Comparison of ENCODE assay signal across 8 cellular contexts in the genomic region with DNA sequence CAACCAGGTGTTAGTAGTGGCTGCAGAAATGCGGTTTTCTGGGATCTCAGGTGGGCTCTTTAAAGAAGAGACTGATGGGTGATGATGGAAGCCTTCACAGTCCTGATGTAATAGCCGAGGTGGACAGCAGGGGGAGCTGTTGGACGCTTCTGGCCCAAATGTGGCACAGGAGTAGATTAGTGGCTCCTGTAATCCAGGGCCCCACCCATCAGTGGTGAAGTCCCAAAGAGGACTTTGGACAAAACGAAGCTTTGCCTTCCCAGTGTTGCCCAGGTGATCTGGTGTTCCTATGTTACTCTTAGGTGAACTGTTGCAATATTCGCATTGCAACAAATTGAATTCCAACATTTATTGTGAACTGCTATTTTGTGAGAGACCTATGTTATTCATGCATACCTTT. TPM values are rescaled to one million over a fixed set of nuclear protein-coding genes. Genes with fewer than 3 reads are reported as not detected.
DNase-seq lines count a peak whose midpoint lies in the region; ATAC-seq, FAIRE-seq and TF ChIP-seq lines count a peak whose summit lies in the region.

No MANE protein-coding gene starts in this region.

- no peak for ATAC-seq in HG02763 (IDR thresholded peaks at IDR 0.05; ENCODE audit: unreplicated experiment)

- no peak overlapping the region for H3K4me3 ChIP-seq in Jurkat, Clone E6-1 (ENCODE audit: low read length)
- H3K4me3 ChIP-seq in astrocyte of the spinal cord (ENCODE audit: low read depth, low read length): no peak overlapping the region

- TF ChIP-seq POLR2A in H54 (IDR thresholded peaks at IDR 0.05; ENCODE audit: low read depth, low read length): no peak

- in situ Hi-C loops in astrocyte of the spinal cord (cut with HindIII; ENCODE audit: low sequenced_read_pairs): no loop called here

- no peak overlapping the region for H3K27ac Mint-ChIP-seq in T-helper 2 cell treated with Interferon-gamma antibody and Interleukin-4, amounts not matched to agents 5 μg/mL and 100 μg/mL, for 36 hours

- no peaks in the 10 kb centered on the region for H3K9me3 Mint-ChIP-seq in T-helper 2 cell treated with Interferon-gamma antibody and Interleukin-4, amounts not matched to agents 5 μg/mL and 100 μg/mL, for 36 hours

- H3K4me1 Mint-ChIP-seq in T-helper 2 cell treated with Interferon-gamma antibody and Interleukin-4, amounts not matched to agents 5 μg/mL and 100 μg/mL, for 36 hours (ENCODE audit: low read depth): peaks cover 21% of the 10 kb centered on the region

- peaks cover 7% of the 10 kb centered on the region for H3K27me3 Mint-ChIP-seq in T-helper 2 cell treated with Interferon-gamma antibody and Interleukin-4, amounts not matched to agents 5 μg/mL and 100 μg/mL, for 36 hours (ENCODE audit: low read depth)

- H3K36me3 Mint-ChIP-seq in T-helper 2 cell treated with Interferon-gamma antibody and Interleukin-4, amounts not matched to agents 5 μg/mL and 100 μg/mL, for 36 hours (ENCODE audit: low read depth): no peaks in the 10 kb centered on the region

- peak; percentile 91 for TF ChIP-seq CTCF in astrocyte of the spinal cord (IDR thresholded peaks at IDR 0.05; ENCODE audit: low read depth, low read length)

- FAIRE-seq in H54 (lab: Jason Lieb, UNC): no peak

- DNase-seq in EH (ENCODE audit: low read depth): peak; percentile 59
- DNase-seq in Jurkat, Clone E6-1 (ENCODE audit: low read depth, low spot score): peak; percentile 36
- DNase-seq in T-helper 2 cell treated with Interferon-gamma antibody and Interleukin-4, amounts not matched to agents 5 μg/mL and 100 μg/mL, for 36 hours (ENCODE audit: low spot score): peak; percentile 47
- DNase-seq in astrocyte of the spinal cord (ENCODE audit: low read depth, low spot score): peak; percentile 22
- DNase-seq in iris pigment epithelial cell (ENCODE audit: low read depth): peak; percentile 25
- peak; percentile 34 to 65 for DNase-seq in stimulated activated CD4-positive, alpha-beta T cell treated with anti-CD3 and anti-CD28 coated beads, Interleukin-1b, Interleukin-23, amount 100 ng/mL, for 1 hour (ENCODE audit: low read depth in 2 of 2)
- no peak for DNase-seq in H54 (ENCODE audit: insufficient read length, low spot score)

- H3K4me3 Mint-ChIP-seq in T-helper 2 cell treated with Interferon-gamma antibody and Interleukin-4, amounts not matched to agents 5 μg/mL and 100 μg/mL, for 36 hours: no peak overlapping the region

RNA-seq across cellular contexts. Expression of a gene that starts 31.8 kb away (rescaled TPM):
- not detected for polyA plus RNA-seq in Jurkat, Clone E6-1 (2012; ENCODE audit: insufficient read depth, insufficient read length)
